ENCODE assay signal across 1 cellular context in genomic region chr1:60753508-60753907, GRCh38.
A peak's percentile ranks its signal among the peaks of the same experiment; 100 is the strongest.
TF ChIP-seq lines count a peak whose summit lies in the region.

No MANE protein-coding gene starts in this region.

TF ChIP-seq in SK-N-SH treated with all-trans-retinoic acid at 6 μM for 48 hours, 23 proteins besides CTCF, POLR2A, EP300 and RAD21 (continued from another document):
- TF ChIP-seq TOX (CRISPR knock-in tag; IDR thresholded peaks at IDR 0.05; ENCODE audit: borderline replicate concordance) (no peak), SNAI2 (CRISPR knock-in tag; IDR thresholded peaks at IDR 0.05) (peak; percentile 15; the same call in 1 of the 2 replicates), ESRRG (CRISPR knock-in tag; IDR thresholded peaks at IDR 0.05) (no peak), GLIS3 (CRISPR knock-in tag; IDR thresholded peaks at IDR 0.05) (peak; percentile 28; the same call in 1 of the 2 replicates), ZC3H10 (CRISPR knock-in tag; IDR thresholded peaks at IDR 0.05) (no peak)
